In the genomic region with DNA sequence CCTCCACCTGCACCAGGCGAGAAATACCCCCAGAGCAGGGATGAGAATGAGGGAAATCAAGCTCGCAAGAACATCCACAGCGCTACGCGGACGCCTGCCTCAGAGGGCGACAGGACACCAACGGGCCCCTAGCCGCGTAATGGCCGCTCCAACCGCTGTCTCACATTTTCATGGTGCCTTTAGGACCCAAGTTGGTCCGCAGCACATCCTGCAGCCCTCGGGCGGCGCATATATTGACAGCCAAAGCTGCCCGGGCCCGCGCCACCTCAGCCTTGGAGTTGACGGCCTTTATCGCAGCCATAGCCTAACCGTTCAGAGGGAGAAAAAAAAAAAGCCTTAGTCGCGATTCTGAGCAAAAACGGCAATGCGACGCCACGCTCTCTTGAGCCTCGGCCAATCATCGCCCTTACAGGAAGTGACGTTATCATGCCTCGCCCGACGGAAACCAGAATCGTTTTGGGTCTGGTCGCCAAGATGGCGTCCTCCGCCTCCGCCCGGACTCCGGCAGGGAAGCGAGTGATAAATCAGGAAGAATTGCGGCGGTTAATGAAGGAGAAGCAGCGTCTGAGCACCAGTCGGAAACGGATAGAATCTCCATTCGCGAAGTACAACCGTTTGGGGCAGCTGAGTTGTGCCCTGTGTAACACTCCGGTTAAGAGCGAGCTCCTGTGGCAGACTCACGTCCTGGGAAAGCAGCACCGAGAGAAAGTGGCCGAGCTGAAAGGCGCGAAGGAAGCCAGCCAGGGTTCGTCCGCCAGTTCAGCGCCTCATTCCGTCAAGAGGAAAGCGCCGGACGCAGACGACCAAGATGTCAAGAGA, we compare ENCODE assay signal across 8 cellular contexts. TPM values are rescaled to one million over a fixed set of nuclear protein-coding genes. Genes with fewer than 3 reads are reported as not detected.
DNase-seq lines count a peak whose midpoint lies in the region; ATAC-seq, FAIRE-seq and TF ChIP-seq lines count a peak whose summit lies in the region.

A gene with protein sequence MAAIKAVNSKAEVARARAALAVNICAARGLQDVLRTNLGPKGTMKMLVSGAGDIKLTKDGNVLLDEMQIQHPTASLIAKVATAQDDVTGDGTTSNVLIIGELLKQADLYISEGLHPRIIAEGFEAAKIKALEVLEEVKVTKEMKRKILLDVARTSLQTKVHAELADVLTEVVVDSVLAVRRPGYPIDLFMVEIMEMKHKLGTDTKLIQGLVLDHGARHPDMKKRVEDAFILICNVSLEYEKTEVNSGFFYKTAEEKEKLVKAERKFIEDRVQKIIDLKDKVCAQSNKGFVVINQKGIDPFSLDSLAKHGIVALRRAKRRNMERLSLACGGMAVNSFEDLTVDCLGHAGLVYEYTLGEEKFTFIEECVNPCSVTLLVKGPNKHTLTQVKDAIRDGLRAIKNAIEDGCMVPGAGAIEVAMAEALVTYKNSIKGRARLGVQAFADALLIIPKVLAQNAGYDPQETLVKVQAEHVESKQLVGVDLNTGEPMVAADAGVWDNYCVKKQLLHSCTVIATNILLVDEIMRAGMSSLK (minus strand): TSS at position 368 of the 819 bp plus-strand sequence. CDS start 67 bp downstream, at position 301.
A gene with protein sequence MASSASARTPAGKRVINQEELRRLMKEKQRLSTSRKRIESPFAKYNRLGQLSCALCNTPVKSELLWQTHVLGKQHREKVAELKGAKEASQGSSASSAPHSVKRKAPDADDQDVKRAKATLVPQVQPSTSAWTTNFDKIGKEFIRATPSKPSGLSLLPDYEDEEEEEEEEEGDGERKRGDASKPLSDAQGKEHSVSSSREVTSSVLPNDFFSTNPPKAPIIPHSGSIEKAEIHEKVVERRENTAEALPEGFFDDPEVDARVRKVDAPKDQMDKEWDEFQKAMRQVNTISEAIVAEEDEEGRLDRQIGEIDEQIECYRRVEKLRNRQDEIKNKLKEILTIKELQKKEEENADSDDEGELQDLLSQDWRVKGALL (plus strand): TSS at position 448 of the 819 bp plus-strand sequence. CDS start 27 bp downstream, at position 475.

- no peak within 1 kb of the TSS for H2AK5ac ChIP-seq in mesendoderm (ENCODE audit: low read length)

- H3K27ac ChIP-seq in endodermal cell (ENCODE audit: low read depth, low read length) (peak within 1 kb of the TSS; percentile 85), mesendoderm (ENCODE audit: low read depth, low read length) (peak within 1 kb of the TSS; percentile 18)

- H2BK15ac ChIP-seq in mesendoderm (replicated peaks; ENCODE audit: low read depth) = no peak within 1 kb of the TSS

- H3K9ac ChIP-seq in endodermal cell (ENCODE audit: extremely low read depth, low read length, poor library complexity, severe bottlenecking) = peak within 1 kb of the TSS; percentile 92
- peak within 1 kb of the TSS; percentile 86 for H3K9ac ChIP-seq in mesendoderm (ENCODE audit: low read length)

- H3K79me1 ChIP-seq in mesendoderm (ENCODE audit: low read length) = peaks cover 7% of the 10 kb centered on the region

- peak; percentile 83 for DNase-seq in COR-L47 (lab: John Stamatoyannopoulos, UW)
- DNase-seq in HTR-8/SVneo (ENCODE audit: insufficient read length, low spot score) = peak; percentile 96
- DNase-seq in NOMO-1 treated with DMSO at 0.1 percent for 48 hours (lab: John Stamatoyannopoulos, UW; ENCODE audit: unreplicated experiment) = peak; percentile 91
- peak; percentile 80 for DNase-seq in activated CD8-positive, alpha-beta memory T cell treated with anti-CD3 and anti-CD28 coated beads, Interleukin-2, amount 50 U/mL, for 1 hour (ENCODE audit: extremely low read depth)
- DNase-seq in endodermal cell = peak; percentile 98
- DNase-seq in mesendoderm = peak; percentile 98
- peak; percentile 80 for DNase-seq in stimulated activated CD8-positive, alpha-beta memory T cell treated with anti-CD3 and anti-CD28 coated beads, Interleukin-12 subunit alpha, Interleukin-12 subunit beta, amount 100 ng/mL, for 4 hours (ENCODE audit: low read depth)

- peaks cover 32% of the 10 kb centered on the region for H3K36me3 ChIP-seq in endodermal cell (ENCODE audit: control insufficient read depth, insufficient read depth, low read length)
- H3K36me3 ChIP-seq in mesendoderm (ENCODE audit: control insufficient read depth, insufficient read depth, low read length) = no peaks in the 10 kb centered on the region

- no peak within 1 kb of the TSS for H4K5ac ChIP-seq in mesendoderm (ENCODE audit: low read length)

- H4K8ac ChIP-seq in mesendoderm (ENCODE audit: low read depth, low read length) = peak within 1 kb of the TSS; percentile 99

- H3K4me1 ChIP-seq in endodermal cell (ENCODE audit: control insufficient read depth, insufficient read depth, low read length) = no peaks in the 10 kb centered on the region
- H3K4me1 ChIP-seq in mesendoderm (ENCODE audit: control insufficient read depth, low read depth, low read length) = peaks cover 5% of the 10 kb centered on the region

- peaks cover 26% of the 10 kb centered on the region for H3K27me3 ChIP-seq in endodermal cell (ENCODE audit: control insufficient read depth, insufficient read depth, low read length, poor library complexity, severe bottlenecking)
- H3K27me3 ChIP-seq in mesendoderm (ENCODE audit: insufficient read depth, low read length, poor library complexity) = no peaks in the 10 kb centered on the region

- H3K4me1 Mint-ChIP-seq in endodermal cell = peaks cover 8% of the 10 kb centered on the region

- no peaks in the 10 kb centered on the region for H3K9me3 Mint-ChIP-seq in endodermal cell

- 0 to 1% methylated on average over 53 to 65 of the region's 65 CpGs for WGBS in endodermal cell (ENCODE audit: insufficient coverage in 1 of 2, insufficient read length in 1 of 2), 2 experiments
- no CpG with 5 or more reads among the region's 65 CpGs for WGBS in mesendoderm (ENCODE audit: extremely low coverage, insufficient coverage, low lambda C conversion rate)

- H3K27me3 Mint-ChIP-seq in endodermal cell (ENCODE audit: insufficient read depth) = peaks cover 35% of the 10 kb centered on the region

- peak within 1 kb of the TSS; percentile 96 for H3K4me3 ChIP-seq in endodermal cell (ENCODE audit: low read length)
- peak within 1 kb of the TSS; percentile 89 for H3K4me3 ChIP-seq in mesendoderm (ENCODE audit: low read length)

- H3K4me3 Mint-ChIP-seq in endodermal cell = peak within 1 kb of the TSS; percentile 97

- H2BK120ac ChIP-seq in mesendoderm (ENCODE audit: low read depth, low read length) = no peak within 1 kb of the TSS

- peak within 1 kb of the TSS; percentile 100 for H3K27ac Mint-ChIP-seq in endodermal cell

- H3K4ac ChIP-seq in mesendoderm (ENCODE audit: low read depth, low read length) = peak within 1 kb of the TSS; percentile 90

- H3K56ac ChIP-seq in mesendoderm (ENCODE audit: low read length) = peak within 1 kb of the TSS; percentile 95

- H3K23ac ChIP-seq in mesendoderm (ENCODE audit: low read length) = peak within 1 kb of the TSS; percentile 39

- H3K4me2 ChIP-seq in mesendoderm (ENCODE audit: low read length) = peak within 1 kb of the TSS; percentile 97

- TF ChIP-seq CTCF in endodermal cell (conservative IDR thresholded peaks at IDR 0.05) = no peak

- FAIRE-seq in HTR-8/SVneo (lab: Jason Lieb, UNC) = peak; percentile 92

- no peaks in the 10 kb centered on the region for H3K9me3 ChIP-seq in endodermal cell (ENCODE audit: control insufficient read depth, low read length)

- H2BK5ac ChIP-seq in mesendoderm (ENCODE audit: low read length) = no peak within 1 kb of the TSS

- peak within 1 kb of the TSS; percentile 91 for H3K18ac ChIP-seq in mesendoderm (ENCODE audit: low read length)

- peaks cover 12% of the 10 kb centered on the region for H3K79me2 ChIP-seq in mesendoderm (ENCODE audit: control insufficient read depth, insufficient read depth, low read length)

- ATAC-seq in GM21367 (IDR thresholded peaks at IDR 0.05; ENCODE audit: unreplicated experiment) = peak; percentile 70

- peaks cover 11% of the 10 kb centered on the region for H3K36me3 Mint-ChIP-seq in endodermal cell (ENCODE audit: low read depth)

RNA-seq across cellular contexts. Expression of the first gene that starts in this region (rescaled TPM):
- 1 to 10 TPM in 1 of 2 donors, under 1 TPM in 1; 0.88 to 2.8 TPM for total RNA-seq in endodermal cell
- polyA plus RNA-seq in endodermal cell (2013, experiment 1 of 2) = 2.4 TPM
- 1.9 TPM for polyA plus RNA-seq in endodermal cell (2013, experiment 2 of 2)
- 0.84 TPM for polyA plus RNA-seq in mesendoderm (2013, experiment 1 of 2)
- polyA plus RNA-seq in mesendoderm (2013, experiment 2 of 2) = 0.83 TPM

RNA-seq across cellular contexts. Expression of the second gene that starts in this region (rescaled TPM):
- 10 to 100 TPM; 18.5 to 23.3 TPM for total RNA-seq in endodermal cell
- polyA plus RNA-seq in endodermal cell (2013, experiment 1 of 2) = 12.4 TPM
- polyA plus RNA-seq in endodermal cell (2013, experiment 2 of 2) = 8.3 TPM
- polyA plus RNA-seq in mesendoderm (2013, experiment 1 of 2) = 9.2 TPM
- 9.9 TPM for polyA plus RNA-seq in mesendoderm (2013, experiment 2 of 2)

Comparison
In these comparisons a context has a peak if more than half of its experiments do, and no peak if none do; other contexts are left out.
1. Peak in every context shown above with its lines: DNase-seq, ATAC-seq, H3K4me3 ChIP-seq and H3K27ac ChIP-seq.